16 cellular contexts compared by ENCODE assay signal in the genomic region with DNA sequence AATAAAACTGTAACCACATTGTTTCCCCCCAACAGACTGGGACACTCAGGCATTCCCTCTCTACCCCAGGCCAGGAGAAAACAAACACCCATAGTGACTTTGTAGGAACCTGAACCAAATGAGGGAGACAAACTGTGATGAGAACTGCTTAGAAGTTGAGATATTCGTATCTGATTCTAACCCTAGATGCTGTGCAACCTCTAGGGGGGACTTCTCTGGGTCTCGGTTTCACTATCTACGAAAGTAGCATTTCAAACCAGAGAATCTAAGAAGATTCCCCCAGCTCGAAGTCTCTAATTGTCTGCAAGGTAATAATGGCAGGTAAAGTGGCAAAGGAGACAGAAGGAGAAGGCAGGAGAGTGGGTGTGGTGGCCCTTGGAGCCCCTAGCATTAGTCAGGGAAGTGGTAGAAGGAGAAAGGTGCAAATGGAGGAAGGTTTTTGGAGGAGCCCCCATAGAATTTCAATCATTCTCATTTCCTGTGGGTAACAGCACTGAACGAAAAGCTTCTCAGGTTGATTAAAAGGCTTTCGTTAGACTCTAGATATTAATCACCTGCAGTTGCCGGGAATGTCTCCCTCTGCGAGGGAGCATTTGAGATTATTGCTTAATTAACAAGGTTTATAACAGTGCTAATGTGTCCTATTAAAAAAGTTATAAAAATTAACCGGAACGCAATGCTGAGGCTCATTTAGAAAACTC. TPM values are rescaled to one million over a fixed set of nuclear protein-coding genes. Genes with fewer than 3 reads are reported as not detected.
DNase-seq lines count a peak whose midpoint lies in the region; ATAC-seq and TF ChIP-seq lines count a peak whose summit lies in the region.
"Had no signal": no experiment of that assay in that cellular context is flagged by ENCODE, and none has a peak within 500 bp of the region (broad histone marks: within the 10 kb centered on the region; RNA-seq: fewer than 3 reads in every experiment).

No MANE protein-coding gene starts in this region.

- DNase-seq in Peyer's patch (no peak), left cardiac atrium (no peak), GOT3 (lab: John Stamatoyannopoulos, UW) (no peak)
- no peak for DNase-seq in effector CD4-positive, alpha-beta T cell
- DNase-seq: ACHN, adrenal gland, mesenchymal stem cell, NCI-H1092, NCI-H748 treated with DMSO at 0.1 percent for 48 hours, upper lobe of right lung had no signal

- no peaks in the 10 kb centered on the region for H3K27me3 ChIP-seq in Peyer's patch
- H3K27me3 ChIP-seq: adrenal gland, SJSA1, upper lobe of right lung had no signal

- TF ChIP-seq POLR2A in Peyer's patch (IDR thresholded peaks at IDR 0.05): no peak

- ATAC-seq in GM19372 (IDR thresholded peaks at IDR 0.05; ENCODE audit: low read depth, unreplicated experiment) (peak; percentile 80), HG02852 (IDR thresholded peaks at IDR 0.05; ENCODE audit: unreplicated experiment) (peak; percentile 87), HG03520 (IDR thresholded peaks at IDR 0.05; ENCODE audit: unreplicated experiment) (peak; percentile 81), left cardiac atrium (no peak)
- ATAC-seq: HCT116, upper lobe of right lung had no signal

- H3K27ac ChIP-seq in Peyer's patch: no peak overlapping the region
- H3K27ac ChIP-seq: adrenal gland, SJSA1, upper lobe of right lung had no signal

- no peaks in the 10 kb centered on the region for H3K9me3 ChIP-seq in Peyer's patch
- H3K9me3 ChIP-seq: adrenal gland, SJSA1, upper lobe of right lung had no signal

- H3K4me1 ChIP-seq in Peyer's patch: no peaks in the 10 kb centered on the region
- H3K4me1 ChIP-seq: adrenal gland, SJSA1, upper lobe of right lung had no signal

- intact Hi-C loops in left cardiac atrium (cut with DNase I): no loop called here

- no peaks in the 10 kb centered on the region for H3K36me3 ChIP-seq in Peyer's patch
- H3K36me3 ChIP-seq: SJSA1 had no signal

- TF ChIP-seq CTCF in GM12873 (IDR thresholded peaks at IDR 0.05; ENCODE audit: insufficient read depth, low read depth, low read length, missing control alignments) (peak; percentile 2), Peyer's patch (IDR thresholded peaks at IDR 0.05) (no peak)

- H3K4me3 ChIP-seq in Peyer's patch: no peak overlapping the region
- H3K4me3 ChIP-seq: adrenal gland, SJSA1, upper lobe of right lung had no signal

RNA-seq across cellular contexts. Expression of gene BEND5, which starts 46.4 kb away (rescaled TPM):
- total RNA-seq in Peyer's patch: 10 to 100 TPM in 1 of 4 donors, 1 to 10 TPM in 1, under 1 TPM in 1, not detected in 1; 0.95 to 18.2 (median 1.6) TPM
- total RNA-seq in left cardiac atrium: 1 to 10 TPM; 3.2 to 3.5 TPM
- total RNA-seq: SJSA1 had no signal

Comparison
In these comparisons a context has a peak if more than half of its experiments do, and no peak if none do; other contexts are left out.
1. ATAC-seq: peak in GM19372 (single experiment), HG02852 (single experiment) and HG03520 (single experiment); none in left cardiac atrium (0 of 2).